Comparison of ENCODE assay signal across 18 cellular contexts in genomic region chr22:43994416-43994815, GRCh38. TPM values are rescaled to one million over a fixed set of nuclear protein-coding genes. Genes with fewer than 3 reads are reported as not detected.
DNase-seq lines count a peak whose midpoint lies in the region; ATAC-seq lines count a peak whose summit lies in the region.
"Had no signal": no experiment of that assay in that cellular context is flagged by ENCODE, and none has a peak within 500 bp of the region (broad histone marks: within the 10 kb centered on the region; RNA-seq: fewer than 3 reads in every experiment).

No MANE protein-coding gene starts in this region.

- no peak for DNase-seq in activated CD4-positive, alpha-beta memory T cell treated with anti-CD3 and anti-CD28 coated beads, Interleukin-2, amount 10 ng/mL, durations not matched to agents 7 days and 5 days
- no peak for DNase-seq in activated CD4-positive, alpha-beta memory T cell treated with anti-CD3 and anti-CD28 coated beads for 36 hours
- no peak for DNase-seq in activated T-helper 1 cell treated with anti-CD3 and anti-CD28 coated beads, Interleukin-12 subunit alpha, Interleukin-12 subunit beta, Interleukin-2, Interleukin-4 antibody, amounts not matched to agents 30 ng/mL and 10 ng/mL and 1 ng/mL, durations not matched to agents 14 hours and 24 hours and 36 hours (ENCODE audit: low spot score)
- peak; percentile 55 for DNase-seq in mesenteric fat pad (ENCODE audit: low spot score)
- DNase-seq in activated CD8-positive, alpha-beta memory T cell treated with anti-CD3 and anti-CD28 coated beads, Interleukin-2, amount 50 U/mL, for 4 hours = no peak
- DNase-seq: left cardiac atrium, NCI-H1092 treated with DMSO at 0.1 percent for 48 hours, NCI-H1930, NCI-H2227 treated with DMSO at 0.1 percent for 48 hours, NCI-H774, OCI-M1, substantia nigra had no signal

- peaks cover 28 to 49% (median 41%) of the 10 kb centered on the region in 10 experiments for H3K4me1 ChIP-seq in BLaER1 treated with 17β-estradiol and CSF1 and Interleukin-3, amounts not matched to agents 10 nM and 100 nM

- POLR2A ChIA-PET in activated CD4-positive, alpha-beta memory T cell treated with anti-CD3 and anti-CD28 coated beads, Interleukin-2, amount 10 ng/mL, durations not matched to agents 7 days and 5 days (lab: Charles Lee) = interaction anchor here (1.6 to 1.7 kb wide), 2 partner anchors 91 to 630 kb away, joined by 3 to 6 read pairs; no protein-coding TSS in a partner anchor
- POLR2A ChIA-PET in activated CD4-positive, alpha-beta memory T cell treated with anti-CD3 and anti-CD28 coated beads for 36 hours (lab: Charles Lee) = no interaction called here

- no peaks in the 10 kb centered on the region for H3K27me3 ChIP-seq in BLaER1 treated with 17β-estradiol and CSF1 and Interleukin-3, amounts not matched to agents 10 nM and 100 nM
- H3K27me3 ChIP-seq: right atrium auricular region had no signal

- H3K27ac Mint-ChIP-seq in activated CD4-positive, alpha-beta memory T cell treated with anti-CD3 and anti-CD28 coated beads, Interleukin-2, amount 10 ng/mL, durations not matched to agents 7 days and 5 days = no peak overlapping the region
- no peak overlapping the region for H3K27ac Mint-ChIP-seq in activated CD4-positive, alpha-beta memory T cell treated with anti-CD3 and anti-CD28 coated beads for 36 hours
- no peak overlapping the region for H3K27ac Mint-ChIP-seq in activated T-helper 1 cell treated with anti-CD3 and anti-CD28 coated beads, Interleukin-12 subunit alpha, Interleukin-12 subunit beta, Interleukin-2, Interleukin-4 antibody, amounts not matched to agents 30 ng/mL and 10 ng/mL and 1 ng/mL, durations not matched to agents 14 hours and 24 hours and 36 hours

- peaks cover 26% of the 10 kb centered on the region for H3K4me1 Mint-ChIP-seq in activated CD4-positive, alpha-beta memory T cell treated with anti-CD3 and anti-CD28 coated beads, Interleukin-2, amount 10 ng/mL, durations not matched to agents 7 days and 5 days
- peaks cover 21% of the 10 kb centered on the region for H3K4me1 Mint-ChIP-seq in activated CD4-positive, alpha-beta memory T cell treated with anti-CD3 and anti-CD28 coated beads for 36 hours (ENCODE audit: low read depth)
- H3K4me1 Mint-ChIP-seq in activated T-helper 1 cell treated with anti-CD3 and anti-CD28 coated beads, Interleukin-12 subunit alpha, Interleukin-12 subunit beta, Interleukin-2, Interleukin-4 antibody, amounts not matched to agents 30 ng/mL and 10 ng/mL and 1 ng/mL, durations not matched to agents 14 hours and 24 hours and 36 hours (ENCODE audit: low read depth) = peaks cover 27% of the 10 kb centered on the region

- CTCF ChIA-PET in activated CD4-positive, alpha-beta memory T cell treated with anti-CD3 and anti-CD28 coated beads, Interleukin-2, amount 10 ng/mL, durations not matched to agents 7 days and 5 days (lab: Charles Lee) = interaction anchor here (1.0 to 5.7 kb wide), 8 partner anchors 12 to 633 kb away, joined by 4 to 116 read pairs (median 10); partner anchors contain the start of gene PARVG
- CTCF ChIA-PET in activated CD4-positive, alpha-beta memory T cell treated with anti-CD3 and anti-CD28 coated beads for 36 hours (lab: Charles Lee) = interaction anchor here (1.1 to 5.1 kb wide), 8 partner anchors 11 to 630 kb away, joined by 3 to 182 read pairs (median 15); partner anchors contain the start of gene SAMM50

- H3K27me3 Mint-ChIP-seq in activated CD4-positive, alpha-beta memory T cell treated with anti-CD3 and anti-CD28 coated beads, Interleukin-2, amount 10 ng/mL, durations not matched to agents 7 days and 5 days = no peaks in the 10 kb centered on the region
- H3K27me3 Mint-ChIP-seq in activated CD4-positive, alpha-beta memory T cell treated with anti-CD3 and anti-CD28 coated beads for 36 hours = no peaks in the 10 kb centered on the region
- H3K27me3 Mint-ChIP-seq in activated T-helper 1 cell treated with anti-CD3 and anti-CD28 coated beads, Interleukin-12 subunit alpha, Interleukin-12 subunit beta, Interleukin-2, Interleukin-4 antibody, amounts not matched to agents 30 ng/mL and 10 ng/mL and 1 ng/mL, durations not matched to agents 14 hours and 24 hours and 36 hours (ENCODE audit: insufficient read depth) = no peaks in the 10 kb centered on the region

- H4K20me1 ChIP-seq in BLaER1 treated with 17β-estradiol and CSF1 and Interleukin-3, amounts not matched to agents 10 nM and 100 nM = peaks cover 0 to 42% (median 34%) of the 10 kb centered on the region in 11 experiments; a peak in 17 of 22 replicates

- H3K9me3 ChIP-seq in BLaER1 treated with 17β-estradiol and CSF1 and Interleukin-3, amounts not matched to agents 10 nM and 100 nM (replicated peaks in 1 of 11) = no peaks in the 10 kb centered on the region
- H3K9me3 ChIP-seq: right atrium auricular region had no signal

- no peaks in the 10 kb centered on the region for H3K9me3 Mint-ChIP-seq in activated CD4-positive, alpha-beta memory T cell treated with anti-CD3 and anti-CD28 coated beads, Interleukin-2, amount 10 ng/mL, durations not matched to agents 7 days and 5 days
- no peaks in the 10 kb centered on the region for H3K9me3 Mint-ChIP-seq in activated CD4-positive, alpha-beta memory T cell treated with anti-CD3 and anti-CD28 coated beads for 36 hours
- no peaks in the 10 kb centered on the region for H3K9me3 Mint-ChIP-seq in activated T-helper 1 cell treated with anti-CD3 and anti-CD28 coated beads, Interleukin-12 subunit alpha, Interleukin-12 subunit beta, Interleukin-2, Interleukin-4 antibody, amounts not matched to agents 30 ng/mL and 10 ng/mL and 1 ng/mL, durations not matched to agents 14 hours and 24 hours and 36 hours

- H3K36me3 Mint-ChIP-seq in activated CD4-positive, alpha-beta memory T cell treated with anti-CD3 and anti-CD28 coated beads, Interleukin-2, amount 10 ng/mL, durations not matched to agents 7 days and 5 days (ENCODE audit: low read depth) = peaks cover 74% of the 10 kb centered on the region
- peaks cover 34% of the 10 kb centered on the region for H3K36me3 Mint-ChIP-seq in activated CD4-positive, alpha-beta memory T cell treated with anti-CD3 and anti-CD28 coated beads for 36 hours
- peaks cover 42% of the 10 kb centered on the region for H3K36me3 Mint-ChIP-seq in activated T-helper 1 cell treated with anti-CD3 and anti-CD28 coated beads, Interleukin-12 subunit alpha, Interleukin-12 subunit beta, Interleukin-2, Interleukin-4 antibody, amounts not matched to agents 30 ng/mL and 10 ng/mL and 1 ng/mL, durations not matched to agents 14 hours and 24 hours and 36 hours (ENCODE audit: low read depth)

- peak overlapping the region in 2 of 11 experiments; percentile 19 to 47; a peak in 3 of 22 replicates for H3K27ac ChIP-seq in BLaER1 treated with 17β-estradiol and CSF1 and Interleukin-3, amounts not matched to agents 10 nM and 100 nM
- H3K27ac ChIP-seq: coronary artery, right atrium auricular region had no signal

- ATAC-seq in HG03439 (IDR thresholded peaks at IDR 0.05; ENCODE audit: unreplicated experiment) = no peak
- no peak for ATAC-seq in HG03108 (IDR thresholded peaks at IDR 0.05; ENCODE audit: unreplicated experiment)
- ATAC-seq: left cardiac atrium, Right ventricle myocardium inferior had no signal

- H3K4me3 ChIP-seq in BLaER1 treated with 17β-estradiol and CSF1 and Interleukin-3, amounts not matched to agents 10 nM and 100 nM = no peak overlapping the region
- H3K4me3 ChIP-seq: coronary artery, right atrium auricular region had no signal

- intact Hi-C loops in activated CD4-positive, alpha-beta memory T cell treated with anti-CD3 and anti-CD28 coated beads for 36 hours (cut with micrococcal nuclease) = loop anchor here (5.0 kb wide), 1 partner anchor 188 kb away; the partner anchor contains the start of gene PARVG
- intact Hi-C loops in activated T-helper 1 cell treated with anti-CD3 and anti-CD28 coated beads, Interleukin-12 subunit alpha, Interleukin-12 subunit beta, Interleukin-2, Interleukin-4 antibody, amounts not matched to agents 30 ng/mL and 10 ng/mL and 1 ng/mL, durations not matched to agents 14 hours and 24 hours and 36 hours (cut with micrococcal nuclease) = loop anchor here (5.0 kb wide), 1 partner anchor 573 kb away; no protein-coding TSS in a partner anchor

- peak overlapping the region; percentile 44 for H3K4me3 Mint-ChIP-seq in activated CD4-positive, alpha-beta memory T cell treated with anti-CD3 and anti-CD28 coated beads, Interleukin-2, amount 10 ng/mL, durations not matched to agents 7 days and 5 days
- H3K4me3 Mint-ChIP-seq in activated CD4-positive, alpha-beta memory T cell treated with anti-CD3 and anti-CD28 coated beads for 36 hours = no peak overlapping the region
- peak overlapping the region; percentile 12 for H3K4me3 Mint-ChIP-seq in activated T-helper 1 cell treated with anti-CD3 and anti-CD28 coated beads, Interleukin-12 subunit alpha, Interleukin-12 subunit beta, Interleukin-2, Interleukin-4 antibody, amounts not matched to agents 30 ng/mL and 10 ng/mL and 1 ng/mL, durations not matched to agents 14 hours and 24 hours and 36 hours

- peak overlapping the region in 2 of 11 experiments; percentile 32 to 52; a peak in 3 of 22 replicates for H3K9ac ChIP-seq in BLaER1 treated with 17β-estradiol and CSF1 and Interleukin-3, amounts not matched to agents 10 nM and 100 nM

- peak overlapping the region in 8 of 11 experiments; percentile 29 to 59 (median 54); a peak in 16 of 22 replicates for H3K4me2 ChIP-seq in BLaER1 treated with 17β-estradiol and CSF1 and Interleukin-3, amounts not matched to agents 10 nM and 100 nM

- H3K36me3 ChIP-seq in BLaER1 treated with 17β-estradiol and CSF1 and Interleukin-3, amounts not matched to agents 10 nM and 100 nM = peaks cover 63 to 88% (median 77%) of the 10 kb centered on the region in 11 experiments

RNA-seq across cellular contexts. Expression of gene PARVB, which starts 29.7 kb away (rescaled TPM):
- total RNA-seq in activated CD4-positive, alpha-beta memory T cell treated with anti-CD3 and anti-CD28 coated beads, Interleukin-2, amount 10 ng/mL, durations not matched to agents 7 days and 5 days = 10 to 100 TPM; 41.5 to 42.0 TPM
- total RNA-seq in activated CD4-positive, alpha-beta memory T cell treated with anti-CD3 and anti-CD28 coated beads for 36 hours = 10 to 100 TPM; 77.8 to 82.8 TPM
- total RNA-seq in activated T-helper 1 cell treated with anti-CD3 and anti-CD28 coated beads, Interleukin-12 subunit alpha, Interleukin-12 subunit beta, Interleukin-2, Interleukin-4 antibody, amounts not matched to agents 30 ng/mL and 10 ng/mL and 1 ng/mL, durations not matched to agents 14 hours and 24 hours and 36 hours = 91.6 and 91.7 TPM in 2 replicates
- 76.2 TPM for total RNA-seq in mesenteric fat pad

RNA-seq across cellular contexts. Expression of gene SAMM50, which starts 39.2 kb away (rescaled TPM):
- 10 to 100 TPM; 41.9 to 42.4 TPM for total RNA-seq in activated CD4-positive, alpha-beta memory T cell treated with anti-CD3 and anti-CD28 coated beads, Interleukin-2, amount 10 ng/mL, durations not matched to agents 7 days and 5 days
- 10 to 100 TPM; 41.9 to 42.9 TPM for total RNA-seq in activated CD4-positive, alpha-beta memory T cell treated with anti-CD3 and anti-CD28 coated beads for 36 hours
- total RNA-seq in activated T-helper 1 cell treated with anti-CD3 and anti-CD28 coated beads, Interleukin-12 subunit alpha, Interleukin-12 subunit beta, Interleukin-2, Interleukin-4 antibody, amounts not matched to agents 30 ng/mL and 10 ng/mL and 1 ng/mL, durations not matched to agents 14 hours and 24 hours and 36 hours = 60.6 and 63.0 TPM in 2 replicates
- 49.4 TPM for total RNA-seq in mesenteric fat pad
